In genomic region chr17:80346498-80347275, GRCh38 we compare ENCODE assay signal across 15 cellular contexts.
"Had no signal": no experiment of that assay in that cellular context is flagged by ENCODE, and none has a peak within 500 bp of the region (broad histone marks: within the 10 kb centered on the region; RNA-seq: fewer than 3 reads in every experiment).

No MANE protein-coding gene starts in this region.

- H3K4me3 ChIP-seq: heart right ventricle, sigmoid colon, skin epidermis, tibial artery, upper lobe of left lung, vagina had no signal

- H3K9me3 ChIP-seq: heart right ventricle, neutrophil, sigmoid colon, tibial artery, upper lobe of left lung, vagina had no signal

- H3K4me3 Mint-ChIP-seq: naive thymus-derived CD4-positive, alpha-beta T cell; nephron progenitor cell had no signal

- H3K9me3 Mint-ChIP-seq: nephron progenitor cell had no signal

- H3K27ac ChIP-seq: heart right ventricle, neutrophil, sigmoid colon, skin epidermis, tibial artery, upper lobe of left lung, vagina had no signal

- H3K4me1 ChIP-seq: heart right ventricle, sigmoid colon, tibial artery, upper lobe of left lung, vagina had no signal

- H3K27me3 ChIP-seq: heart right ventricle, neutrophil, sigmoid colon, tibial artery, upper lobe of left lung, vagina had no signal

- DNase-seq: effector memory CD4-positive, alpha-beta T cell; heart right ventricle; hypothalamus; kidney glomerular epithelial cell; mesendoderm; naive thymus-derived CD4-positive, alpha-beta T cell; nephron progenitor cell; sigmoid colon; stimulated activated CD4-positive, alpha-beta T cell treated with anti-CD3 and anti-CD28 coated beads, Interleukin-12 subunit alpha, Interleukin-12 subunit beta, amount 100 ng/mL, for 4 hours; stimulated activated naive CD4-positive, alpha-beta T cell treated with Interleukin-2 at 50 U/mL for 16 hours; upper lobe of left lung had no signal

- H3K27me3 Mint-ChIP-seq: naive thymus-derived CD4-positive, alpha-beta T cell had no signal
